Comparison of ENCODE assay signal across 13 cellular contexts in genomic region chr12:132194056-132194455, GRCh38. TPM values are rescaled to one million over a fixed set of nuclear protein-coding genes. Genes with fewer than 3 reads are reported as not detected.
DNase-seq lines count a peak whose midpoint lies in the region; ATAC-seq, FAIRE-seq and TF ChIP-seq lines count a peak whose summit lies in the region.
"Had no signal": no experiment of that assay in that cellular context is flagged by ENCODE, and none has a peak within 500 bp of the region (broad histone marks: within the 10 kb centered on the region; RNA-seq: fewer than 3 reads in every experiment).

No MANE protein-coding gene starts in this region.

- peaks cover 13% of the 10 kb centered on the region for H3K4me1 Mint-ChIP-seq in activated naive CD8-positive, alpha-beta T cell treated with anti-CD3 and anti-CD28 coated beads, Interleukin-2, amount 50 U/mL, for 24 hours

- 45% methylated on average over 7 of the region's 10 CpGs for WGBS in SK-N-SH (ENCODE audit: low lambda C conversion rate)

- CTCF ChIA-PET in SK-N-SH (lab: Yijun Ruan, JAX): interaction anchor here (1.2 kb wide), 1 partner anchor 220 kb away, joined by 5 read pairs; no protein-coding TSS in a partner anchor

- TF ChIP-seq RAD21 in SK-N-SH (IDR thresholded peaks at IDR 0.05; ENCODE audit: low read length): no peak

- no peak overlapping the region for H2AFZ ChIP-seq in SK-N-SH (ENCODE audit: low read depth)

- no peaks in the 10 kb centered on the region for H3K9me2 ChIP-seq in SK-N-SH

- H3K36me3 ChIP-seq in SK-N-SH (replicated peaks in 1 of 2; ENCODE audit: control insufficient read depth in 1 of 2, insufficient read depth in 2 of 2, low read length in 1 of 2): no peaks in the 10 kb centered on the region
- no peaks in the 10 kb centered on the region for H3K36me3 ChIP-seq in kidney (ENCODE audit: control insufficient read depth in 1 of 2, insufficient read depth in 2 of 2, low read length in 2 of 2)

- no peak overlapping the region for H3K27ac Mint-ChIP-seq in activated naive CD8-positive, alpha-beta T cell treated with anti-CD3 and anti-CD28 coated beads, Interleukin-2, amount 50 U/mL, for 24 hours
- H3K27ac Mint-ChIP-seq: activated naive CD4-positive, alpha-beta T cell treated with anti-CD3 and anti-CD28 coated beads, Interleukin-2, amount 50 U/mL, for 24 hours; immature natural killer cell had no signal

- no peak for TF ChIP-seq EP300 in SK-N-SH (IDR thresholded peaks at IDR 0.05; ENCODE audit: borderline replicate concordance in 1 of 2, low read depth in 1 of 2, low read length in 1 of 2)

- H3K9me3 ChIP-seq in SK-N-SH: no peaks in the 10 kb centered on the region
- peaks cover 4 to 5% of the 10 kb centered on the region in 2 donors for H3K9me3 ChIP-seq in kidney (ENCODE audit: control insufficient read depth in 1 of 2, low read length in 2 of 2)

- H3K27me3 ChIP-seq in SK-N-SH (ENCODE audit: insufficient read depth): peaks cover 99% of the 10 kb centered on the region

- no peaks in the 10 kb centered on the region for H3K79me2 ChIP-seq in SK-N-SH (ENCODE audit: insufficient read depth)

- H3K9ac ChIP-seq in SK-N-SH (no peak overlapping the region), kidney (ENCODE audit: low read length in 2 of 2) (no peak overlapping the region)

- H3K4me2 ChIP-seq in SK-N-SH: no peak overlapping the region

- intact Hi-C loops in kidney (cut with DNase I): no loop called here

- H3K4me3 ChIP-seq in SK-N-SH (ENCODE audit: low read depth in 2 of 2, low read length in 1 of 2): no peak overlapping the region; a peak in 2 of 4 replicates
- no peak overlapping the region for H3K4me3 ChIP-seq in HFF-Myc (replicated peaks; ENCODE audit: low read depth, low read length)
- H3K4me3 ChIP-seq in kidney (ENCODE audit: low read length in 2 of 2): no peak overlapping the region

- no peak overlapping the region for H3K4me3 Mint-ChIP-seq in activated naive CD8-positive, alpha-beta T cell treated with anti-CD3 and anti-CD28 coated beads, Interleukin-2, amount 50 U/mL, for 24 hours
- H3K4me3 Mint-ChIP-seq: activated naive CD4-positive, alpha-beta T cell treated with anti-CD3 and anti-CD28 coated beads, Interleukin-2, amount 50 U/mL, for 24 hours; immature natural killer cell had no signal

- FAIRE-seq in kidney (lab: Jason Lieb, UNC): no peak

- H3K9me3 Mint-ChIP-seq in activated naive CD8-positive, alpha-beta T cell treated with anti-CD3 and anti-CD28 coated beads, Interleukin-2, amount 50 U/mL, for 24 hours: peaks cover 9% of the 10 kb centered on the region
- H3K9me3 Mint-ChIP-seq: activated naive CD4-positive, alpha-beta T cell treated with anti-CD3 and anti-CD28 coated beads, Interleukin-2, amount 50 U/mL, for 24 hours had no signal

- no peak for ATAC-seq in SK-N-SH treated with all-trans-retinoic acid at 6 μM for 48 hours
- ATAC-seq in activated naive CD8-positive, alpha-beta T cell treated with anti-CD3 and anti-CD28 coated beads, Interleukin-2, amount 50 U/mL, for 24 hours: no peak
- no peak for ATAC-seq in HG02759 (IDR thresholded peaks at IDR 0.05; ENCODE audit: unreplicated experiment)

- no peaks in the 10 kb centered on the region for H4K20me1 ChIP-seq in SK-N-SH (ENCODE audit: insufficient read depth)

- no peak overlapping the region for H3K27ac ChIP-seq in SK-N-SH (ENCODE audit: low read depth in 2 of 2, low read length in 1 of 2)
- H3K27ac ChIP-seq in kidney (ENCODE audit: low read depth in 2 of 2, low read length in 2 of 2): no peak overlapping the region

- TF ChIP-seq CTCF in SK-N-SH (IDR thresholded peaks at IDR 0.05): peak; percentile 44
- TF ChIP-seq CTCF in HFF-Myc (IDR thresholded peaks at IDR 0.05; ENCODE audit: low read depth, low read length, missing control alignments): peak; percentile 38
- no peak for TF ChIP-seq CTCF in kidney (IDR thresholded peaks at IDR 0.05; ENCODE audit: borderline replicate concordance, extremely low read depth, insufficient read depth)

- H3K4me1 ChIP-seq in SK-N-SH (ENCODE audit: control insufficient read depth in 1 of 2, insufficient read depth in 2 of 2, low read depth in 1 of 2, low read length in 1 of 2) (peaks cover 0 to 3% of the 10 kb centered on the region in 2 experiments; a peak in 1 of 4 replicates), kidney (ENCODE audit: control insufficient read depth in 1 of 2, insufficient read depth in 1 of 2, low read depth in 1 of 2, low read length in 2 of 2) (peaks cover 6 to 8% of the 10 kb centered on the region in 2 donors)

- DNase-seq in SK-N-SH (no peak), HFF-Myc (ENCODE audit: extremely low read depth, low read depth) (no peak), lung microvascular endothelial cell (ENCODE audit: low read depth in 2 of 2) (peak; percentile 13 to 18), kidney (no peak)
- peak; percentile 41 for DNase-seq in activated naive CD8-positive, alpha-beta T cell treated with anti-CD3 and anti-CD28 coated beads, Interleukin-2, amount 50 U/mL, for 24 hours
- DNase-seq in central memory CD4-positive, alpha-beta T cell: no peak
- DNase-seq: effector CD8-positive, alpha-beta T cell; GDM1; immature natural killer cell; NCI-H1694 treated with DMSO at 0.1 percent for 48 hours had no signal

- peaks cover 3% of the 10 kb centered on the region for H3K36me3 Mint-ChIP-seq in activated naive CD8-positive, alpha-beta T cell treated with anti-CD3 and anti-CD28 coated beads, Interleukin-2, amount 50 U/mL, for 24 hours (ENCODE audit: low read depth)

- H3K27me3 Mint-ChIP-seq in activated naive CD8-positive, alpha-beta T cell treated with anti-CD3 and anti-CD28 coated beads, Interleukin-2, amount 50 U/mL, for 24 hours: no peaks in the 10 kb centered on the region
- H3K27me3 Mint-ChIP-seq: activated naive CD4-positive, alpha-beta T cell treated with anti-CD3 and anti-CD28 coated beads, Interleukin-2, amount 50 U/mL, for 24 hours had no signal

- H3F3A ChIP-seq in SK-N-SH (replicated peaks; ENCODE audit: insufficient read depth): no peaks in the 10 kb centered on the region

- POLR2A ChIA-PET in SK-N-SH (lab: Yijun Ruan, JAX): no interaction called here

TF ChIP-seq in SK-N-SH, 30 proteins besides CTCF, POLR2A, EP300 and RAD21 (continues in another document):
- no peak for TF ChIP-seq GATA2 (CRISPR knock-in tag; IDR thresholded peaks at IDR 0.05)
- TF ChIP-seq GABPA (IDR thresholded peaks at IDR 0.05; ENCODE audit: low read depth): no peak
- no peak for TF ChIP-seq EZH2phosphoT487 (IDR thresholded peaks at IDR 0.05; ENCODE audit: borderline replicate concordance, low read depth)
- no peak for TF ChIP-seq RCOR1 (IDR thresholded peaks at IDR 0.05; ENCODE audit: low read length)
- no peak for TF ChIP-seq YY1 (IDR thresholded peaks at IDR 0.05; ENCODE audit: low read depth)
- no peak for TF ChIP-seq TAF1 (IDR thresholded peaks at IDR 0.05; ENCODE audit: borderline replicate concordance, low read depth, low read length)
- no peak for TF ChIP-seq TEAD4 (IDR thresholded peaks at IDR 0.05; ENCODE audit: borderline replicate concordance, insufficient read depth)
- no peak for TF ChIP-seq TCF12 (IDR thresholded peaks at IDR 0.05)
- no peak for TF ChIP-seq SIN3A (IDR thresholded peaks at IDR 0.05; ENCODE audit: borderline replicate concordance, low read depth, low read length)
- no peak for TF ChIP-seq FOSL2 (IDR thresholded peaks at IDR 0.05; ENCODE audit: borderline replicate concordance, low read depth)

TF ChIP-seq in SK-N-SH treated with all-trans-retinoic acid at 6 μM for 48 hours, 23 proteins besides CTCF, POLR2A, EP300 and RAD21 (continues in another document):
- TF ChIP-seq BACH2 (CRISPR knock-in tag; IDR thresholded peaks at IDR 0.05; ENCODE audit: borderline replicate concordance) (no peak), ZFP3 (CRISPR knock-in tag; IDR thresholded peaks at IDR 0.05) (no peak), ZNF565 (CRISPR knock-in tag; conservative IDR thresholded peaks at IDR 0.05; ENCODE audit: low read depth) (no peak), GLIS3 (CRISPR knock-in tag; IDR thresholded peaks at IDR 0.05) (no peak), ARNTL (CRISPR knock-in tag; IDR thresholded peaks at IDR 0.05; ENCODE audit: borderline replicate concordance, low read depth) (no peak), ZNF70 (CRISPR knock-in tag; IDR thresholded peaks at IDR 0.05) (no peak), ZNF8 (CRISPR knock-in tag; IDR thresholded peaks at IDR 0.05) (no peak), TCF4 (CRISPR knock-in tag; IDR thresholded peaks at IDR 0.05; ENCODE audit: borderline replicate concordance) (no peak), ESRRG (CRISPR knock-in tag; IDR thresholded peaks at IDR 0.05) (no peak), ISL1 (CRISPR knock-in tag; IDR thresholded peaks at IDR 0.05) (no peak)
- TF ChIP-seq, protein P1, sequence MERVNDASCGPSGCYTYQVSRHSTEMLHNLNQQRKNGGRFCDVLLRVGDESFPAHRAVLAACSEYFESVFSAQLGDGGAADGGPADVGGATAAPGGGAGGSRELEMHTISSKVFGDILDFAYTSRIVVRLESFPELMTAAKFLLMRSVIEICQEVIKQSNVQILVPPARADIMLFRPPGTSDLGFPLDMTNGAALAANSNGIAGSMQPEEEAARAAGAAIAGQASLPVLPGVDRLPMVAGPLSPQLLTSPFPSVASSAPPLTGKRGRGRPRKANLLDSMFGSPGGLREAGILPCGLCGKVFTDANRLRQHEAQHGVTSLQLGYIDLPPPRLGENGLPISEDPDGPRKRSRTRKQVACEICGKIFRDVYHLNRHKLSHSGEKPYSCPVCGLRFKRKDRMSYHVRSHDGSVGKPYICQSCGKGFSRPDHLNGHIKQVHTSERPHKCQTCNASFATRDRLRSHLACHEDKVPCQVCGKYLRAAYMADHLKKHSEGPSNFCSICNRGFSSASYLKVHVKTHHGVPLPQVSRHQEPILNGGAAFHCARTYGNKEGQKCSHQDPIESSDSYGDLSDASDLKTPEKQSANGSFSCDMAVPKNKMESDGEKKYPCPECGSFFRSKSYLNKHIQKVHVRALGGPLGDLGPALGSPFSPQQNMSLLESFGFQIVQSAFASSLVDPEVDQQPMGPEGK (CRISPR knock-in tag; IDR thresholded peaks at IDR 0.05; ENCODE audit: borderline replicate concordance): no peak

RNA-seq across cellular contexts. Expression of gene NOC4L, which starts 49.8 kb away (rescaled TPM):
- 8.3 and 12.9 TPM in 2 replicates for polyA plus RNA-seq in SK-N-SH (2012; rRNA removed)
- polyA plus RNA-seq in SK-N-SH (2012; cell fraction: cytosol; rRNA removed): 5.0 and 8.1 TPM in 2 replicates
- polyA plus RNA-seq in SK-N-SH (2012; cell fraction: nucleus; rRNA removed): 17.1 and 25.2 TPM in 2 replicates
- 9.9 and 10.2 TPM in 2 replicates for total RNA-seq in lung microvascular endothelial cell
- 20.0 TPM for total RNA-seq in kidney
- polyA plus RNA-seq in kidney (ENCODE audit: insufficient read depth, low read depth, low replicate concordance): 22.3 TPM

RNA-seq across cellular contexts. Expression of gene DDX51, which starts 49.9 kb away (rescaled TPM):
- polyA plus RNA-seq in SK-N-SH (2012; rRNA removed) (14.4 and 17.3 TPM in 2 replicates), kidney (ENCODE audit: insufficient read depth, low read depth, low replicate concordance) (10.3 TPM)
- 4.5 and 5.9 TPM in 2 replicates for polyA plus RNA-seq in SK-N-SH (2012; cell fraction: cytosol; rRNA removed)
- polyA plus RNA-seq in SK-N-SH (2012; cell fraction: nucleus; rRNA removed): 65.1 and 90.9 TPM in 2 replicates
- total RNA-seq in lung microvascular endothelial cell (3.7 and 5.8 TPM in 2 replicates), kidney (19.6 TPM)

Comparison
In these comparisons a context has a peak if more than half of its experiments do, and no peak if none do; other contexts are left out.
1. DNase-seq: peak in activated naive CD8-positive, alpha-beta T cell treated with anti-CD3 and anti-CD28 coated beads, Interleukin-2, amount 50 U/mL, for 24 hours (single experiment) and lung microvascular endothelial cell (2 of 2); none in SK-N-SH (single experiment), HFF-Myc (single experiment), kidney (single experiment) and central memory CD4-positive, alpha-beta T cell (single experiment).